In genomic region chr2:67322361-67323001, GRCh38 we compare ENCODE assay signal across 8 cellular contexts.
DNase-seq lines count a peak whose midpoint lies in the region; ATAC-seq, FAIRE-seq and TF ChIP-seq lines count a peak whose summit lies in the region.

No MANE protein-coding gene starts in this region.

- peak overlapping the region; percentile 41 for H2AFZ ChIP-seq in keratinocyte (ENCODE audit: control insufficient read depth, low read length)

- no peak overlapping the region for H3K4me2 ChIP-seq in keratinocyte (ENCODE audit: control insufficient read depth, extremely low read depth, insufficient read depth, low read depth, low read length)

- dilution Hi-C loops in keratinocyte (cut with MboI; ENCODE audit: extremely low pct_ligation_motif_present, low sequenced_read_pairs) = no loop called here

- peak; percentile 93 for DNase-seq in DMS 273 (lab: John Stamatoyannopoulos, UW; ENCODE audit: unreplicated experiment)
- peak; percentile 53 for DNase-seq in NB4 (ENCODE audit: low read depth)
- peak in 1 of 2 donors; percentile 77 for DNase-seq in ascending aorta (ENCODE audit: low spot score in 2 of 2)
- DNase-seq in keratinocyte (ENCODE audit: low read depth, low spot score) = no peak
- peak; percentile 49 for DNase-seq in ureter (ENCODE audit: low spot score)
- no peak for DNase-seq in activated CD4-positive, alpha-beta T cell treated with anti-CD3 and anti-CD28 coated beads, Interleukin-2, amount 50 U/mL, for 4 hours

- H3K27ac ChIP-seq in ascending aorta (peak overlapping the region; percentile 25 to 44), keratinocyte (ENCODE audit: control insufficient read depth, insufficient read depth, low read length) (no peak overlapping the region)

- FAIRE-seq in keratinocyte (lab: Jason Lieb, UNC) = peak; percentile 49

- H3K36me3 ChIP-seq in ascending aorta = no peaks in the 10 kb centered on the region
- no peaks in the 10 kb centered on the region for H3K36me3 ChIP-seq in keratinocyte (ENCODE audit: control insufficient read depth in 2 of 2, extremely low read depth in 1 of 2, insufficient read depth in 2 of 2, low read length in 2 of 2)

- H3K9ac ChIP-seq in keratinocyte (ENCODE audit: control insufficient read depth, extremely low read depth, insufficient read depth, low read length) = no peak overlapping the region

- no peak for ATAC-seq in HG03520 (IDR thresholded peaks at IDR 0.05; ENCODE audit: unreplicated experiment)
- no peak for ATAC-seq in GM19395 (IDR thresholded peaks at IDR 0.05; ENCODE audit: unreplicated experiment)

- H4K20me1 ChIP-seq in keratinocyte (ENCODE audit: control insufficient read depth, extremely low read depth, insufficient read depth, low read length) = no peaks in the 10 kb centered on the region

- intact Hi-C loops in ascending aorta (cut with DNase I) = loop anchor here (2.0 to 10.0 kb wide), 6 partner anchors 65 to 888 kb away; partner anchors contain the start of genes ETAA1 and MEIS1

- no peak overlapping the region for H3K4me3 ChIP-seq in NB4 (ENCODE audit: low read depth, low read length)
- peak overlapping the region in 1 of 2 donors; percentile 11 for H3K4me3 ChIP-seq in ascending aorta
- no peak overlapping the region for H3K4me3 ChIP-seq in keratinocyte (ENCODE audit: control insufficient read depth in 2 of 3, extremely low read depth in 1 of 3, insufficient read depth in 2 of 3, low read depth in 1 of 3, low read length in 3 of 3)

- TF ChIP-seq CTCF in NB4 (IDR thresholded peaks at IDR 0.05; ENCODE audit: low read depth, low read length) = peak; percentile 29
- TF ChIP-seq CTCF in ascending aorta (IDR thresholded peaks at IDR 0.05) = peak; percentile 40 to 70 (median 61)
- TF ChIP-seq CTCF in keratinocyte (optimal IDR thresholded peaks at IDR 0.05 in 1 of 3, IDR thresholded peaks at IDR 0.05 in 1 of 3, conservative IDR thresholded peaks at IDR 0.05 in 1 of 3; ENCODE audit: extremely low read depth in 1 of 3, insufficient read depth in 2 of 3, low read length in 3 of 3) = peak; percentile 52 to 77 (median 65)

- no peaks in the 10 kb centered on the region for H3K9me1 ChIP-seq in keratinocyte (ENCODE audit: control insufficient read depth, extremely low read depth, insufficient read depth, low read length)

- H3K9me3 ChIP-seq in ascending aorta = no peaks in the 10 kb centered on the region
- H3K9me3 ChIP-seq in keratinocyte (ENCODE audit: control insufficient read depth, low read depth, low read length) = no peaks in the 10 kb centered on the region

- no peak for TF ChIP-seq POLR2A in NB4 (IDR thresholded peaks at IDR 0.05; ENCODE audit: extremely low read depth, insufficient read length)

- H3K4me1 ChIP-seq in ascending aorta = peaks cover 0 to 10% of the 10 kb centered on the region in 2 donors
- H3K4me1 ChIP-seq in keratinocyte (ENCODE audit: control insufficient read depth, extremely low read depth, insufficient read depth, low read length) = no peaks in the 10 kb centered on the region

- H3K79me2 ChIP-seq in keratinocyte (ENCODE audit: control insufficient read depth, insufficient read depth, low read length) = no peaks in the 10 kb centered on the region

- H3K27me3 ChIP-seq in ascending aorta = no peaks in the 10 kb centered on the region
- no peaks in the 10 kb centered on the region for H3K27me3 ChIP-seq in keratinocyte (ENCODE audit: control insufficient read depth, extremely low read depth, insufficient read depth, low read length)

Comparison
In these comparisons a context has a peak if more than half of its experiments do, and no peak if none do; other contexts are left out.
1. DNase-seq: peak in DMS 273 (single experiment), NB4 (single experiment) and ureter (single experiment); none in keratinocyte (single experiment) and activated CD4-positive, alpha-beta T cell treated with anti-CD3 and anti-CD28 coated beads, Interleukin-2, amount 50 U/mL, for 4 hours (0 of 2).
2. Peak in every context shown above with its lines, with median percentiles within 50 percentile points of each other: CTCF ChIP-seq.